Comparison of ENCODE assay signal across 8 cellular contexts in the genomic region with DNA sequence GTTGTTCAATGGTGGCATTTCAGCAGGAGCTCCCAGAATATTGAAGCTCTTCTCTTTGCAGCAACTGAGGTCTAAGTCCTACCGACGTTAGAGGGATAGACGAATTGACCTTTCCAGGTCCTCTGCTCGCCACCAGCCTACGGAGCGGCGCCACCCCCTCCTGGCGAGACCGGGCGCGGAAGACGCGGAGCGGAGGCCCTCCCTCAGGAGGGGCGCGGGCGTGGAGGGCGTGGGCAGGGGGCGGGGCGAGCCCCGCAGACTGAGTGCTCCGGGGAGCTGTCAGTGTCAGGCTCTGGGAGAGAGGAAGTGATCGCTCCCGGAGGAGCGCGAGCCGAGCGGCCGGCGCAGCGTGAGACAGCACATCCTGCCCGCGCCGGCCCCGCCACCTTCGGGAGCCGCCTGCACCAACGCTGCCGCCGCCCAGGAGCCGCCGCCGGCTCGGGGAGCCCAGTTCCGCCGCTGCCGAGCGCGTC. TPM values are rescaled to one million over a fixed set of nuclear protein-coding genes. Genes with fewer than 3 reads are reported as not detected.
DNase-seq lines count a peak whose midpoint lies in the region; ATAC-seq, FAIRE-seq and TF ChIP-seq lines count a peak whose summit lies in the region.

Gene DYNC1I1, plus strand, starts transcription at position 257 of the 473 bp plus-strand sequence. CDS start 32,176 bp downstream, outside the sequence.

- H3K4me3 ChIP-seq in heart right ventricle (peak within 1 kb of the TSS; percentile 32 to 95 (median 71)), pancreas (peak within 1 kb of the TSS; percentile 30 to 76 (median 52))

- H3K9me3 ChIP-seq in heart right ventricle = no peaks in the 10 kb centered on the region
- no peaks in the 10 kb centered on the region for H3K9me3 ChIP-seq in pancreas

- H3K9me3 Mint-ChIP-seq in activated naive CD8-positive, alpha-beta T cell treated with anti-CD3 and anti-CD28 coated beads, Interleukin-2, amount 50 U/mL, for 24 hours = no peaks in the 10 kb centered on the region

- DNase-seq in D721Med (ENCODE audit: insufficient read length, low spot score) = peak; percentile 63
- peak; percentile 78 for DNase-seq in NCI-H774 (lab: John Stamatoyannopoulos, UW)
- peak; percentile 40 for DNase-seq in activated naive CD8-positive, alpha-beta T cell treated with anti-CD3 and anti-CD28 coated beads, Interleukin-2, amount 50 U/mL, for 24 hours
- peak; percentile 77 to 84 for DNase-seq in heart right ventricle
- DNase-seq in pancreas = peak; percentile 61 to 87 (median 69)
- DNase-seq in activated gamma-delta T cell (lab: John Stamatoyannopoulos, UW) = no peak

- H3K4me1 ChIP-seq in heart right ventricle (peaks cover 0 to 23% (median 14%) of the 10 kb centered on the region in 9 donors), pancreas (no peaks in the 10 kb centered on the region)

- H3K27me3 Mint-ChIP-seq in activated naive CD8-positive, alpha-beta T cell treated with anti-CD3 and anti-CD28 coated beads, Interleukin-2, amount 50 U/mL, for 24 hours = peaks cover 26% of the 10 kb centered on the region

- ATAC-seq in GM19468 (IDR thresholded peaks at IDR 0.05; ENCODE audit: extremely low read depth, unreplicated experiment) = peak; percentile 74
- peak; percentile 81 for ATAC-seq in HG03469 (IDR thresholded peaks at IDR 0.05; ENCODE audit: unreplicated experiment)
- peak; percentile 87 for ATAC-seq in activated naive CD8-positive, alpha-beta T cell treated with anti-CD3 and anti-CD28 coated beads, Interleukin-2, amount 50 U/mL, for 24 hours
- peak; percentile 94 to 99 (median 96) for ATAC-seq in heart right ventricle
- ATAC-seq in pancreas = peak; percentile 90 to 98 (median 96)

- H3K27ac ChIP-seq in heart right ventricle (peak within 1 kb of the TSS; percentile 43 to 87 (median 76)), pancreas (no peak within 1 kb of the TSS)

- no peaks in the 10 kb centered on the region for H3K36me3 Mint-ChIP-seq in activated naive CD8-positive, alpha-beta T cell treated with anti-CD3 and anti-CD28 coated beads, Interleukin-2, amount 50 U/mL, for 24 hours (ENCODE audit: low read depth)

- FAIRE-seq in D721Med (lab: Jason Lieb, UNC) (no peak), pancreas (lab: Jason Lieb, UNC) (no peak)

- H3K27me3 ChIP-seq in heart right ventricle = peaks cover 0 to 17% (median 0%) of the 10 kb centered on the region in 7 donors
- H3K27me3 ChIP-seq in pancreas = no peaks in the 10 kb centered on the region

- H3K36me3 ChIP-seq in heart right ventricle (no peaks in the 10 kb centered on the region), pancreas (no peaks in the 10 kb centered on the region)

- no peak for TF ChIP-seq CTCF in D721Med (IDR thresholded peaks at IDR 0.05; ENCODE audit: insufficient read depth, missing control alignments)
- TF ChIP-seq CTCF in heart right ventricle (IDR thresholded peaks at IDR 0.05) = peak in 3 of 9 donors; percentile 29 to 36 (median 31)
- TF ChIP-seq CTCF in pancreas (IDR thresholded peaks at IDR 0.05) = no peak

- intact Hi-C loops in heart right ventricle (cut with DNase I) (loop anchor here in 1 of 10 donors (10.0 kb wide), 1 partner anchor 82 kb away; no protein-coding TSS in a partner anchor), pancreas (cut with DNase I) (no loop called here)

- H3K4me3 Mint-ChIP-seq in activated naive CD8-positive, alpha-beta T cell treated with anti-CD3 and anti-CD28 coated beads, Interleukin-2, amount 50 U/mL, for 24 hours = peak within 1 kb of the TSS; percentile 68

- H3K27ac Mint-ChIP-seq in activated naive CD8-positive, alpha-beta T cell treated with anti-CD3 and anti-CD28 coated beads, Interleukin-2, amount 50 U/mL, for 24 hours = no peak within 1 kb of the TSS

- peaks cover 4% of the 10 kb centered on the region for H3K4me1 Mint-ChIP-seq in activated naive CD8-positive, alpha-beta T cell treated with anti-CD3 and anti-CD28 coated beads, Interleukin-2, amount 50 U/mL, for 24 hours

- WGBS in heart right ventricle, 2 donors = 0 to 1% methylated on average over 43 to 49 of the region's 49 CpGs
- 0 to 1% methylated on average over 39 to 49 of the region's 49 CpGs for WGBS in pancreas, 2 donors

RNA-seq across cellular contexts. Expression of gene DYNC1I1, which starts in this region (rescaled TPM):
- total RNA-seq in heart right ventricle (10 to 100 TPM; 18.8 to 43.4 (median 37.6) TPM), pancreas (1 to 10 TPM in 4 of 6 donors, under 1 TPM in 2; 0.71 to 1.5 (median 1.3) TPM)
- polyA plus RNA-seq in heart right ventricle (1 to 10 TPM; 6.4 to 7.4 TPM), pancreas (1 to 10 TPM in 1 of 2 donors, under 1 TPM in 1; 0.95 to 5.5 TPM)

Comparison
In these comparisons a context has a peak if more than half of its experiments do, and no peak if none do; other contexts are left out.
1. RNA of gene DYNC1I1 (total RNA-seq): 18.8 to 43.4 TPM in heart right ventricle; 0.71 to 1.5 TPM in pancreas; every median in the first group is over 4 times any median in the second.
2. H3K27ac ChIP-seq: peak in heart right ventricle (10 of 10); none in pancreas (0 of 4).
3. Peak in every context shown above with its lines, with median percentiles within 50 percentile points of each other: ATAC-seq.